Comparison of ENCODE assay signal across 1 cellular context in the genomic region with DNA sequence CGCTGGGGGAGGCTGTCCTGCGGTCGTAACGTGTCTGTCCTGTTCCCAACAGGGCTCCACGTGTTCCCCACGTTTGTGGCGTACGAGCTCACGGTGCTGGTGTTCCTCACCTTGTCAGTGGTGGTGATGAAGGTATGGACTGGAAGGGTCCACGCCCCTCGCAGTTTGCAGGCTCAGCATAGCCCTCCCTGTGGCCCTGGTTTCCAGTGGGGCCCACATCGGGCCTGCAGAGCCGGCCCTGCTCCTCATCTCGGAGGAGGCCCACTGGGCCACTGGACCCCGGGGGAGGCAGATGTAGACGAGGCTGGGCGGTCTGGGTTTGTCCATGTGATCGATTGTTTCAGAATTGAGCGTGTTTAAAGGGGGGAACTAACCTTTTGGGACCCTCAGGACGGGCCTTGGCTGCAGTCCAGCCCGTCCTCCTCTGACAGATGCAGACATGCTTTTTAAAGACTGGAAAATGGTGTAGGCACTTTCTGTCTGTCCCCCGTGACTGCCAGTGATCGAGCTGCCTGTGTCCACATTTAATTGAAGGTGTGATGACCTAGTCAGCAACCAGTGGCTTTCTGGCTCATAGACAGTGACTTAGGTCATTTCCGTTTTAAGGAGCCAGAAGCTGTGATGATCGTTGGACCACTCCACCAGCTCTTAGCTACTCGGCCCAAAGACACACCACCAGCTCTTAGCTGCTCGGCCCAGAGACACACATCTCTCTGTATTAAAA.
TF ChIP-seq lines count a peak whose summit lies in the region.

No MANE protein-coding gene starts in this region.

TF ChIP-seq in endothelial cell of umbilical vein, 7 proteins besides CTCF, POLR2A, EP300 and RAD21 (continued from another document):
- TF ChIP-seq POLR2AphosphoS5 (IDR thresholded peaks at IDR 0.05; ENCODE audit: insufficient read depth, low read depth, low read length) (no peak), GATA2 (IDR thresholded peaks at IDR 0.05; ENCODE audit: insufficient read depth, insufficient read length, low read depth, low read length) (no peak), MAX (IDR thresholded peaks at IDR 0.05; ENCODE audit: insufficient read depth, insufficient read length) (no peak), MYC (IDR thresholded peaks at IDR 0.05; ENCODE audit: low read depth, low read length) (no peak)
